ENCODE assay signal across 8 cellular contexts in the genomic region with DNA sequence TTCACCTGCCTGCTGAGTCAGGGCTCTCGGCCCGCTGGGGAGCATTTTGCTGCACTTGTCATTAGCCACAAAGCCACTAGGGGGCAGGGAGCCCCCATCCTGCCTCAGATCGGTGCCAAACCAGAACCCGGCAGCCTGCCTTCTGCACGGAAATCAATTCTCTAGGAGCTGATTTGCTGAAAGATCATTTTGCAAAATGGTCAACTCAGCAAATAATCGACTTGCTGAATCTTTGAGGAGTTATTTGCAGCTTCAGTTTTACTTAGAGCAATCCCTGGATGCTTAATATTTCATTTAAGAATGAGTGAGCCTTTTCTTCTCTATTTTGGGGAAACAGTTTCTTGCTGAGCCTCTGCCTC. TPM values are rescaled to one million over a fixed set of nuclear protein-coding genes. Genes with fewer than 3 reads are reported as not detected.
A peak's percentile ranks its signal among the peaks of the same experiment; 100 is the strongest.
DNase-seq lines count a peak whose midpoint lies in the region; ATAC-seq, FAIRE-seq and TF ChIP-seq lines count a peak whose summit lies in the region.

No MANE protein-coding gene starts in this region.

- peak; percentile 40 for ATAC-seq in GM21381 (IDR thresholded peaks at IDR 0.05; ENCODE audit: unreplicated experiment)

- H3K4me1 Mint-ChIP-seq in Caco-2 (ENCODE audit: low read depth, unreplicated experiment), result peaks cover 7% of the 10 kb centered on the region
- H3K4me1 Mint-ChIP-seq in osteocyte (ENCODE audit: unreplicated experiment), result no peaks in the 10 kb centered on the region

- H3K36me3 Mint-ChIP-seq in Caco-2 (ENCODE audit: insufficient read depth, unreplicated experiment), result no peaks in the 10 kb centered on the region
- H3K36me3 Mint-ChIP-seq in osteocyte (ENCODE audit: unreplicated experiment), result no peaks in the 10 kb centered on the region

- 0 out of 2 replicates have a peak, but pooled peaks cover 2% of the 10 kb centered on the region for H3K27me3 ChIP-seq in Caco-2 (replicated peaks; ENCODE audit: control insufficient read depth, insufficient read depth, low read length)
- no peaks in the 10 kb centered on the region for H3K27me3 ChIP-seq in KMS-11 (ENCODE audit: insufficient read depth, low read depth)
- H3K27me3 ChIP-seq in testis, result no peaks in the 10 kb centered on the region

- no peaks in the 10 kb centered on the region for H3K36me3 ChIP-seq in Caco-2 (ENCODE audit: control insufficient read depth, insufficient read depth, low read length)
- no peaks in the 10 kb centered on the region for H3K36me3 ChIP-seq in KMS-11 (ENCODE audit: insufficient read depth)
- H3K36me3 ChIP-seq in testis (ENCODE audit: low read depth, missing control alignments), result no peaks in the 10 kb centered on the region

- no peak overlapping the region for H3K4me3 ChIP-seq in Caco-2 (ENCODE audit: low read depth, low read length)
- H3K4me3 ChIP-seq in KMS-11 (IDR thresholded peaks at IDR 0.05; ENCODE audit: insufficient read depth, low read depth, low read length), result no peak overlapping the region
- H3K4me3 ChIP-seq in foreskin fibroblast (ENCODE audit: low read depth in 1 of 2, low read length in 2 of 2), result no peak overlapping the region
- no peak overlapping the region for H3K4me3 ChIP-seq in testis

- no peaks in the 10 kb centered on the region for H3K9me3 Mint-ChIP-seq in Caco-2 (ENCODE audit: unreplicated experiment)
- no peaks in the 10 kb centered on the region for H3K9me3 Mint-ChIP-seq in osteocyte (ENCODE audit: unreplicated experiment)

- no peak overlapping the region for H3K4me3 Mint-ChIP-seq in Caco-2 (ENCODE audit: unreplicated experiment)
- no peak overlapping the region for H3K4me3 Mint-ChIP-seq in osteocyte (ENCODE audit: unreplicated experiment)

- H3K9me3 ChIP-seq in Caco-2 (no peaks in the 10 kb centered on the region), testis (no peaks in the 10 kb centered on the region)

- POLR2A ChIA-PET in Caco-2 (lab: Charles Lee), result no interaction called here

- intact Hi-C loops in Caco-2 (cut with micrococcal nuclease; ENCODE audit: unreplicated experiment) (loop anchor here (1.0 kb wide), 1 partner anchor 306 kb away; no protein-coding TSS in a partner anchor), testis (cut with DNase I; ENCODE audit: low total_unique reads) (loop anchor here (5.0 kb wide), 1 partner anchor 309 kb away; no protein-coding TSS in a partner anchor)

- TF ChIP-seq CTCF in Caco-2 (IDR thresholded peaks at IDR 0.05; ENCODE audit: insufficient read depth in 1 of 2, low read depth in 1 of 2, low read length in 1 of 2, severe bottlenecking in 1 of 2, unreplicated experiment in 1 of 2), result peak; percentile 93 to 97
- TF ChIP-seq CTCF in KMS-11 (conservative IDR thresholded peaks at IDR 0.05; ENCODE audit: low read depth, low read length), result peak; percentile 99
- peak; percentile 78 for TF ChIP-seq CTCF in foreskin fibroblast (IDR thresholded peaks at IDR 0.05; ENCODE audit: low read depth, low read length)
- TF ChIP-seq CTCF in osteocyte (IDR thresholded peaks at IDR 0.05), result peak; percentile 83
- TF ChIP-seq CTCF in testis (IDR thresholded peaks at IDR 0.05), result peak; percentile 70 to 85 (median 75)

- H3K4me2 ChIP-seq in KMS-11, result peak overlapping the region; percentile 3

- FAIRE-seq in RCC 7860 (lab: Jason Lieb, UNC), result peak; percentile 65

- no peaks in the 10 kb centered on the region for H4K20me1 ChIP-seq in KMS-11 (ENCODE audit: insufficient read depth)

- peak overlapping the region; percentile 63 for H2AFZ ChIP-seq in KMS-11 (ENCODE audit: low read depth)

- CTCF ChIA-PET in Caco-2 (lab: Charles Lee), result interaction anchor here (0.6 to 1.0 kb wide), 5 partner anchors 12 to 709 kb away, joined by 3 to 10 read pairs (median 3); no protein-coding TSS in a partner anchor

- BruUV-seq in Caco-2 (replicated peaks; lab: Mats Ljungman, UMichigan), result no TSS peak

- H3K27me3 Mint-ChIP-seq in Caco-2 (ENCODE audit: insufficient read depth, unreplicated experiment), result peaks cover 23% of the 10 kb centered on the region
- peaks cover 18% of the 10 kb centered on the region for H3K27me3 Mint-ChIP-seq in osteocyte (ENCODE audit: unreplicated experiment)

- no peak overlapping the region for H3K27ac Mint-ChIP-seq in Caco-2 (ENCODE audit: unreplicated experiment)
- no peak overlapping the region for H3K27ac Mint-ChIP-seq in osteocyte (ENCODE audit: unreplicated experiment)

- H3K9ac ChIP-seq in KMS-11, result no peak overlapping the region

- WGBS in testis, 2 donors, result 1 to 2% methylated on average over 6 of the region's 6 CpGs

- no peaks in the 10 kb centered on the region for H3K4me1 ChIP-seq in Caco-2
- H3K4me1 ChIP-seq in KMS-11 (ENCODE audit: low read depth, poor library complexity, severe bottlenecking), result peaks cover 31% of the 10 kb centered on the region
- H3K4me1 ChIP-seq in testis, result peaks cover 3% of the 10 kb centered on the region

- no peaks in the 10 kb centered on the region for H3K79me2 ChIP-seq in KMS-11 (ENCODE audit: insufficient read depth, low read depth)

- no peak for TF ChIP-seq POLR2A in testis (IDR thresholded peaks at IDR 0.05)

- peak; percentile 60 to 79 for DNase-seq in Caco-2
- peak; percentile 47 for DNase-seq in RCC 7860 (ENCODE audit: low spot score)
- peak; percentile 77 to 82 for DNase-seq in activated T-helper 1 cell treated with anti-CD3 and anti-CD28 coated beads, Interleukin-2, amount 50 U/mL, for 16 hours (ENCODE audit: low read depth in 1 of 2, low spot score in 1 of 2)
- DNase-seq in foreskin fibroblast, result peak; percentile 28 to 68
- peak; percentile 87 for DNase-seq in osteocyte (ENCODE audit: extremely low spot score, unreplicated experiment)
- DNase-seq in testis, result peak; percentile 80

- no peak overlapping the region for H3K27ac ChIP-seq in KMS-11
- H3K27ac ChIP-seq in testis, result no peak overlapping the region

RNA-seq across cellular contexts. Expression of gene GIMAP8, which starts 1.7 kb away (rescaled TPM):
- total RNA-seq in Caco-2 (2022) (0.07 TPM in 1 of 2 replicates, not detected in the other), osteocyte (not detected in 2 replicates), testis (1 to 10 TPM; 3.8 TPM)
- 6.8 TPM for polyA plus RNA-seq in testis (ENCODE audit: insufficient read depth, low read depth, low replicate concordance)
